Comparison of ENCODE assay signal across 12 cellular contexts in genomic region chr19:47542030-47542475, GRCh38. TPM values are rescaled to one million over a fixed set of nuclear protein-coding genes. Genes with fewer than 3 reads are reported as not detected.
DNase-seq lines count a peak whose midpoint lies in the region; ATAC-seq and TF ChIP-seq lines count a peak whose summit lies in the region.
"Had no signal": no experiment of that assay in that cellular context is flagged by ENCODE, and none has a peak within 500 bp of the region (broad histone marks: within the 10 kb centered on the region; RNA-seq: fewer than 3 reads in every experiment).

No MANE protein-coding gene starts in this region.

- POLR2A ChIA-PET in CD4-positive, alpha-beta T cell (lab: Charles Lee), result interaction anchor here (0.6 to 2.6 kb wide), 3 partner anchors 58 to 163 kb away, joined by 3 to 6 read pairs (median 3); no protein-coding TSS in a partner anchor

- no peaks in the 10 kb centered on the region for H3K9me3 ChIP-seq in CD4-positive, alpha-beta T cell (ENCODE audit: control insufficient read depth, low read length)
- H3K9me3 ChIP-seq in body of pancreas, result no peaks in the 10 kb centered on the region

- peak overlapping the region; percentile 79 for H3K27ac Mint-ChIP-seq in CD4-positive, alpha-beta T cell
- peak overlapping the region; percentile 75 for H3K27ac Mint-ChIP-seq in mesothelial cell of epicardium
- H3K27ac Mint-ChIP-seq: GM23338 had no signal

- no peak for ATAC-seq in CD4-positive, alpha-beta T cell (ENCODE audit: poor library complexity)
- no peak for ATAC-seq in HG03521 (IDR thresholded peaks at IDR 0.05; ENCODE audit: unreplicated experiment)
- ATAC-seq in body of pancreas, result no peak
- ATAC-seq: GM23338 had no signal

- intact Hi-C loops in CD4-positive, alpha-beta T cell (cut with DNase I, micrococcal nuclease), result loop anchor here in 1 of 2 experiments (5.0 kb wide), 1 partner anchor 35 kb away; no protein-coding TSS in a partner anchor
- intact Hi-C loops in body of pancreas (cut with DNase I), result no loop called here

- H3K4me3 Mint-ChIP-seq in CD4-positive, alpha-beta T cell, result no peak overlapping the region
- no peak overlapping the region for H3K4me3 Mint-ChIP-seq in mesothelial cell of epicardium
- H3K4me3 Mint-ChIP-seq: GM23338 had no signal

- H3K4me3 ChIP-seq in choroid plexus epithelial cell (ENCODE audit: low read depth, low read length), result no peak overlapping the region
- no peak overlapping the region for H3K4me3 ChIP-seq in body of pancreas
- H3K4me3 ChIP-seq: GM23338 had no signal

- H3K4me1 ChIP-seq in body of pancreas, result peaks cover 9% of the 10 kb centered on the region

- H3K27me3 Mint-ChIP-seq in CD4-positive, alpha-beta T cell, result peaks cover 12% of the 10 kb centered on the region
- H3K27me3 Mint-ChIP-seq in mesothelial cell of epicardium (ENCODE audit: low read depth), result peaks cover 2% of the 10 kb centered on the region

- H3K36me3 Mint-ChIP-seq in CD4-positive, alpha-beta T cell (ENCODE audit: low read depth), result no peaks in the 10 kb centered on the region
- H3K36me3 Mint-ChIP-seq in mesothelial cell of epicardium, result no peaks in the 10 kb centered on the region
- H3K36me3 Mint-ChIP-seq: IgD-negative memory B cell had no signal

- no peaks in the 10 kb centered on the region for H3K9me3 Mint-ChIP-seq in CD4-positive, alpha-beta T cell
- no peaks in the 10 kb centered on the region for H3K9me3 Mint-ChIP-seq in mesothelial cell of epicardium
- H3K9me3 Mint-ChIP-seq: GM23338 had no signal

- no peak for DNase-seq in CD4-positive, alpha-beta T cell
- DNase-seq in HK-2 (ENCODE audit: unreplicated experiment), result peak; percentile 29
- peak; percentile 23 for DNase-seq in choroid plexus epithelial cell (ENCODE audit: low read depth)
- no peak for DNase-seq in mesothelial cell of epicardium (ENCODE audit: low spot score in 2 of 2, unreplicated experiment in 2 of 2)
- no peak for DNase-seq in effector CD4-positive, alpha-beta T cell
- no peak for DNase-seq in body of pancreas
- DNase-seq in erythroblast (lab: John Stamatoyannopoulos, UW), result no peak
- DNase-seq: NCI-H2029 had no signal

- H3K36me3 ChIP-seq in body of pancreas (replicated peaks in 1 of 2; ENCODE audit: insufficient read depth in 1 of 2, low read depth in 2 of 2), result no peaks in the 10 kb centered on the region

- no peak overlapping the region for H3K27ac ChIP-seq in CD4-positive, alpha-beta T cell (ENCODE audit: low read depth, low read length)
- no peak overlapping the region for H3K27ac ChIP-seq in body of pancreas
- H3K27ac ChIP-seq: C4-2B had no signal

- TF ChIP-seq CTCF in CD4-positive, alpha-beta T cell (IDR thresholded peaks at IDR 0.05), result no peak
- TF ChIP-seq CTCF in choroid plexus epithelial cell (conservative IDR thresholded peaks at IDR 0.05; ENCODE audit: low read depth, low read length) (no peak), mesothelial cell of epicardium (IDR thresholded peaks at IDR 0.05; ENCODE audit: unreplicated experiment) (no peak), body of pancreas (IDR thresholded peaks at IDR 0.05) (no peak)

- no peak for TF ChIP-seq POLR2A in body of pancreas (IDR thresholded peaks at IDR 0.05)
- TF ChIP-seq POLR2A in erythroblast (IDR thresholded peaks at IDR 0.05; ENCODE audit: low read length), result no peak

- 70 to 80% methylated on average over 9 of the region's 9 CpGs for WGBS in body of pancreas, 2 donors

- H3K27me3 ChIP-seq in CD4-positive, alpha-beta T cell (ENCODE audit: control insufficient read depth, insufficient read depth, low read length), result peaks cover 21% of the 10 kb centered on the region
- peaks cover 0 to 6% of the 10 kb centered on the region in 2 donors for H3K27me3 ChIP-seq in body of pancreas

- peaks cover 21% of the 10 kb centered on the region for H3K4me1 Mint-ChIP-seq in CD4-positive, alpha-beta T cell (ENCODE audit: low read depth)
- H3K4me1 Mint-ChIP-seq in mesothelial cell of epicardium, result peaks cover 21% of the 10 kb centered on the region
- H3K4me1 Mint-ChIP-seq: IgD-negative memory B cell had no signal

- CTCF ChIA-PET in CD4-positive, alpha-beta T cell (lab: Charles Lee), result interaction anchor here (1.4 to 1.5 kb wide), 2 partner anchors 27 to 66 kb away, joined by 3 to 4 read pairs; partner anchors contain the start of gene NAPA

RNA-seq across cellular contexts. Expression of gene NAPA, which starts 27.2 kb away (rescaled TPM):
- total RNA-seq in CD4-positive, alpha-beta T cell, result 100 to 1,000 TPM; 135 to 145 TPM
- 53.6 to 56.4 TPM (median 54.7 TPM) in 3 replicates for total RNA-seq in mesothelial cell of epicardium
- 10 to 100 TPM; 71.5 to 94.9 TPM for total RNA-seq in body of pancreas

RNA-seq across cellular contexts. Expression of gene ZNF541, which starts 30.9 kb away (rescaled TPM):
- under 1 TPM; 0.81 to 0.88 TPM for total RNA-seq in CD4-positive, alpha-beta T cell
- total RNA-seq in mesothelial cell of epicardium (0.13 to 0.81 TPM (median 0.18 TPM) in 3 replicates), body of pancreas (under 1 TPM in 1 of 2 donors, not detected in 1; under 0.01 TPM)

RNA-seq across cellular contexts. Expression of gene KPTN, which starts 58.0 kb away (rescaled TPM):
- 1 to 10 TPM; 3.6 to 4.5 TPM for total RNA-seq in CD4-positive, alpha-beta T cell
- total RNA-seq in mesothelial cell of epicardium (18.4 to 20.4 TPM (median 20.1 TPM) in 3 replicates), body of pancreas (1 to 10 TPM; 3.1 to 4.6 TPM)

Comparison
In these comparisons a context has a peak if more than half of its experiments do, and no peak if none do; other contexts are left out.
1. DNase-seq: peak in HK-2 (single experiment) and choroid plexus epithelial cell (single experiment); none in CD4-positive, alpha-beta T cell (0 of 10), mesothelial cell of epicardium (0 of 2), effector CD4-positive, alpha-beta T cell (single experiment), body of pancreas (0 of 4) and erythroblast (0 of 2).